In the genomic region with DNA sequence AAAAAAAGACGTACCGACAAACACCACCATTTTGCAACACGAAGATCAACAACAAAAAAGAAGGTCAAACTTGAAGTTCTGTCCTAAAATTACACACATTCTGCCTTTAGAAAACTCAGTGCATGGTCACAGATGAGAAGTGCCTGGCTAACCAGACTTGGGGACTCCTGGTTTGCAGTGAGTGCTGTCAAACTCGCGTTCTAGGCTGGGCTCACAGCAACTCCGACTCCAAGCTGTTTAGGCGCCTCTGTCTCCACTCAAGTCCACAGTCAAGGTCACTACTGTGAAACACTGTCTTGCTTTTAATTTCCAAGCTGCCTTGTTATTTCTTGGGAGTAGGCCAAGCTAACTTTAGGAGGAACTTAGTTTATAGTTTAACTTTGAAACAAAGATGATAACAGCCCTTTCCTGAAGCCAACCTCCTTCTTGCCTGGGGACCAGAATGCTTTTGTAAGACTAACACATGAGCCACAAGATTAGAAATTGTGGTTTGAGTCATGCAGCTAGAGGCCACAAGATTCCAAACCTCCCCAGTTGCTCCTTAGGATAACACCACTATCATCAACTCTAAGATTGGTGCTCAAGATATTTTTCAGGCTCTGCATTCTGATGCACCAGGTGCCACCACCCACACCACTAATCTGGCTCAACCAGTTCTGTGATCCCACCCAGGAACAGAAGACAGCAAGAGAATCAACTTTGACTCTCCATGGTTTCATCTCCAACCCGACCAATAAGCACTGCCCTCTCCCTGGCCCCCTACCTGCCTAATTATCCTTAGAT, we compare ENCODE assay signal across 8 cellular contexts. TPM values are rescaled to one million over a fixed set of nuclear protein-coding genes. Genes with fewer than 3 reads are reported as not detected.
A peak's percentile ranks its signal among the peaks of the same experiment; 100 is the strongest.
DNase-seq lines count a peak whose midpoint lies in the region; ATAC-seq lines count a peak whose summit lies in the region.

No MANE protein-coding gene starts in this region.

- peak overlapping the region; percentile 96 for H3K4me2 ChIP-seq in BLaER1

- ATAC-seq in GM21367 (IDR thresholded peaks at IDR 0.05; ENCODE audit: unreplicated experiment) (no peak), HG03442 (IDR thresholded peaks at IDR 0.05; ENCODE audit: unreplicated experiment) (no peak)

- H3K36me3 ChIP-seq in BLaER1, result peaks cover 44% of the 10 kb centered on the region
- H3K36me3 ChIP-seq in HUES6 (ENCODE audit: control insufficient read depth, insufficient read depth, low read length), result peaks cover 41% of the 10 kb centered on the region
- peaks cover 29% of the 10 kb centered on the region for H3K36me3 ChIP-seq in mesodermal cell (ENCODE audit: control insufficient read depth, insufficient read depth, low read length)

- DNase-seq in astrocyte of the hippocampus (ENCODE audit: low read depth, low spot score) (peak; percentile 65), NOMO-1 treated with DMSO at 0.1 percent for 48 hours (lab: John Stamatoyannopoulos, UW; ENCODE audit: unreplicated experiment) (no peak), DMS 273 treated with DMSO at 0.1 percent for 48 hours (lab: John Stamatoyannopoulos, UW) (no peak)

- WGBS in mesodermal cell (ENCODE audit: insufficient coverage in 2 of 2), 2 experiments, result 91 to 94% methylated on average over 5 of the region's 8 CpGs

- H3K27ac ChIP-seq in BLaER1, result peak overlapping the region; percentile 92
- no peak overlapping the region for H3K27ac ChIP-seq in HUES6 (ENCODE audit: low read depth, low read length)
- no peak overlapping the region for H3K27ac ChIP-seq in mesodermal cell (ENCODE audit: low read depth, low read length, severe bottlenecking)

- peaks cover 46% of the 10 kb centered on the region for H3K9me3 ChIP-seq in BLaER1
- H3K9me3 ChIP-seq in HUES6 (ENCODE audit: control insufficient read depth, insufficient read depth, low read depth, low read length), result peaks cover 42% of the 10 kb centered on the region
- peaks cover 22% of the 10 kb centered on the region for H3K9me3 ChIP-seq in mesodermal cell (ENCODE audit: control insufficient read depth, low read length)

- H3K9ac ChIP-seq in BLaER1, result peak overlapping the region; percentile 90; the same call in 1 of the 2 replicates
- H3K9ac ChIP-seq in HUES6 (ENCODE audit: low read length), result no peak overlapping the region

- H3K4me1 ChIP-seq in BLaER1 (peaks cover 45% of the 10 kb centered on the region), HUES6 (ENCODE audit: control insufficient read depth, insufficient read depth, low read length) (peaks cover 8% of the 10 kb centered on the region), mesodermal cell (ENCODE audit: control insufficient read depth, insufficient read depth, low read length, poor library complexity, severe bottlenecking) (peaks cover 11% of the 10 kb centered on the region)

- H3K27me3 ChIP-seq in BLaER1 (no peaks in the 10 kb centered on the region), HUES6 (ENCODE audit: control insufficient read depth, insufficient read depth, low read length) (no peaks in the 10 kb centered on the region)

- H3K4me3 ChIP-seq in BLaER1 (peak overlapping the region; percentile 99), HUES6 (ENCODE audit: low read depth, low read length) (peak overlapping the region; percentile 67), mesodermal cell (ENCODE audit: extremely low read depth, insufficient read depth, low read length, poor library complexity, severe bottlenecking) (peak overlapping the region; percentile 52)

- H4K20me1 ChIP-seq in BLaER1, result peaks cover 21% of the 10 kb centered on the region

RNA-seq across cellular contexts. Expression of gene DNAAF5, which starts 1.1 kb away (rescaled TPM):
- polyA plus RNA-seq in mesodermal cell (2013, experiment 1 of 2), result 33.1 TPM
- polyA plus RNA-seq in mesodermal cell (2013, experiment 2 of 2), result 25.3 TPM

RNA-seq across cellular contexts. Expression of gene PRKAR1B, which starts 1.7 kb away (rescaled TPM):
- 10.0 TPM for polyA plus RNA-seq in mesodermal cell (2013, experiment 1 of 2)
- 10.9 TPM for polyA plus RNA-seq in mesodermal cell (2013, experiment 2 of 2)
